In the genomic region with DNA sequence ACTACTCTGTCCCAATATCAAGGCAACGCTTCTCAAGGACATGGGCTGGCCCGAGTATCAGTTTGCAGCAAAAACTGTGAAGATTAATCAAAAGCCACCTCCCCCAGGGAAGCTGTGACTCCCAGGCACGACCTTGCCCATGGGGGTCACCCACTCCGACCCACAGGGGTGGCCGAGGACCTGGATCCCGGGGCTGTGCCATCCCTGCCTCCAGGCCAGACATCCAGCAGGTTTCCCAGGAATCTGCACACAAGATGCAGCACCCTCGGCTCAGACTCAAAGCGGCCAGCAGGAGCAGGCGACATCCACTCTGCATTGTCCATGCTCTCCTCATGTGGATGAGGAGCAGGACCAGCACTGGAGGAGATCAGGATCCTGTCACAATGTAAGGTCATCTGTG, we compare ENCODE assay signal across 20 cellular contexts. TPM values are rescaled to one million over a fixed set of nuclear protein-coding genes. Genes with fewer than 3 reads are reported as not detected.
"Had no signal": no experiment of that assay in that cellular context is flagged by ENCODE, and none has a peak within 500 bp of the region (broad histone marks: within the 10 kb centered on the region; RNA-seq: fewer than 3 reads in every experiment).

No MANE protein-coding gene starts in this region.

- H3K9me3 Mint-ChIP-seq: IgD-negative memory B cell had no signal

- H3K9ac ChIP-seq: KMS-11, SK-N-SH had no signal

- H3K27me3 Mint-ChIP-seq: IgD-negative memory B cell had no signal

- H3K4me1 Mint-ChIP-seq: IgD-negative memory B cell had no signal

- H3K9me3 ChIP-seq: SK-N-SH had no signal

- H3K27ac Mint-ChIP-seq: IgD-negative memory B cell had no signal

- H3K4me2 ChIP-seq: KMS-11, SK-N-SH had no signal

- H3K4me3 ChIP-seq: K562 had no signal

- H3K4me3 Mint-ChIP-seq: IgD-negative memory B cell had no signal

- DNase-seq: Kasumi-1, MM.1S, NCI-H1092 treated with DMSO at 0.1 percent for 48 hours, NCI-H1417 treated with DMSO at 0.1 percent for 48 hours, NCI-H146, NCI-H1694 treated with DMSO at 0.1 percent for 48 hours, NCI-H1930, NCI-H2081, NCI-H2107, NCI-H2227 treated with DMSO at 0.1 percent for 48 hours, NCI-H524 treated with DMSO at 0.1 percent for 48 hours, NCI-H69, NCI-H774, RPMI8226, SHP77, SK-N-SH had no signal

- H3K36me3 Mint-ChIP-seq: IgD-negative memory B cell had no signal

- H3K27ac ChIP-seq: HL-60, KMS-11 had no signal

RNA-seq across cellular contexts. Expression of a gene that starts 39.8 kb away (rescaled TPM):
- total RNA-seq: K562 had no signal
- polyA plus RNA-seq: K562 had no signal
